Comparison of ENCODE assay signal across 2 cellular contexts in the genomic region with DNA sequence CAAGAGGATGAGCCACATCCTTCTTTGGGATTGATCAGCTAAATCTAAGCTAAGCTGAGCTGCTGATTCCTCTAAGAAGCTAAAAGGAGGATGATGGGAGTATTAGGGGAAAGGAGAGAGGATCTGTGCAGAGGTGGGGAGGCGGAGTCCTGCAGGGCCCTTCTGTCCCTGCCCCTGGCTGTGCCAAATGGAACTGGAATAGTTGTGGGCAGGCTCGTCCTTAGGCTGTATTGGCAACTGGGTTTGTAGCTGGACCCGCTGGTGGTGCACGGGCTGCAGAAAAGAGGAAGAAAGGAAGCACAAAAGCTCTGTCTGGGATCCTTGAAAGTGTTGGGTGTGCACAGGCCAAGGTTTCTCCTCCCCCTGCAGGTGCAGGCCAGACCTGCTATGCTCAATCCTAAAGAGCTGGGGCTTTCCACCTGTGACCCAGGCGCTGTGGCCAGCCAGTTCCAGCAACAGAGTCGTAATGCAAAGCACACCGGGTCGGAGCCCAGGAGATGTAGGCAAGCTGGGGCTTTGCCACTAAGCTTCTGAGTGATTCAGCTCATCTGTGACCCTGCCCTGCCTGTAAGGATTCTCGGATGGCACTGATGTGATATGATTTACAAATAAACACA.
TF ChIP-seq lines count a peak whose summit lies in the region.

No MANE protein-coding gene starts in this region.

TF ChIP-seq in SK-N-SH, 30 proteins besides CTCF, POLR2A, EP300 and RAD21:
- TF ChIP-seq FOXJ3 (CRISPR knock-in tag; IDR thresholded peaks at IDR 0.05): no peak
- TF ChIP-seq, protein P1, sequence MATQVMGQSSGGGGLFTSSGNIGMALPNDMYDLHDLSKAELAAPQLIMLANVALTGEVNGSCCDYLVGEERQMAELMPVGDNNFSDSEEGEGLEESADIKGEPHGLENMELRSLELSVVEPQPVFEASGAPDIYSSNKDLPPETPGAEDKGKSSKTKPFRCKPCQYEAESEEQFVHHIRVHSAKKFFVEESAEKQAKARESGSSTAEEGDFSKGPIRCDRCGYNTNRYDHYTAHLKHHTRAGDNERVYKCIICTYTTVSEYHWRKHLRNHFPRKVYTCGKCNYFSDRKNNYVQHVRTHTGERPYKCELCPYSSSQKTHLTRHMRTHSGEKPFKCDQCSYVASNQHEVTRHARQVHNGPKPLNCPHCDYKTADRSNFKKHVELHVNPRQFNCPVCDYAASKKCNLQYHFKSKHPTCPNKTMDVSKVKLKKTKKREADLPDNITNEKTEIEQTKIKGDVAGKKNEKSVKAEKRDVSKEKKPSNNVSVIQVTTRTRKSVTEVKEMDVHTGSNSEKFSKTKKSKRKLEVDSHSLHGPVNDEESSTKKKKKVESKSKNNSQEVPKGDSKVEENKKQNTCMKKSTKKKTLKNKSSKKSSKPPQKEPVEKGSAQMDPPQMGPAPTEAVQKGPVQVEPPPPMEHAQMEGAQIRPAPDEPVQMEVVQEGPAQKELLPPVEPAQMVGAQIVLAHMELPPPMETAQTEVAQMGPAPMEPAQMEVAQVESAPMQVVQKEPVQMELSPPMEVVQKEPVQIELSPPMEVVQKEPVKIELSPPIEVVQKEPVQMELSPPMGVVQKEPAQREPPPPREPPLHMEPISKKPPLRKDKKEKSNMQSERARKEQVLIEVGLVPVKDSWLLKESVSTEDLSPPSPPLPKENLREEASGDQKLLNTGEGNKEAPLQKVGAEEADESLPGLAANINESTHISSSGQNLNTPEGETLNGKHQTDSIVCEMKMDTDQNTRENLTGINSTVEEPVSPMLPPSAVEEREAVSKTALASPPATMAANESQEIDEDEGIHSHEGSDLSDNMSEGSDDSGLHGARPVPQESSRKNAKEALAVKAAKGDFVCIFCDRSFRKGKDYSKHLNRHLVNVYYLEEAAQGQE (IDR thresholded peaks at IDR 0.05; ENCODE audit: low read depth, low read length): no peak
- TF ChIP-seq NRF1 (IDR thresholded peaks at IDR 0.05; ENCODE audit: low read depth, low read length): no peak
- TF ChIP-seq MAX (IDR thresholded peaks at IDR 0.05; ENCODE audit: low read depth): no peak
- no peak for TF ChIP-seq SMC3 (IDR thresholded peaks at IDR 0.05; ENCODE audit: low read depth, low read length)
- no peak for TF ChIP-seq POLR2AphosphoS5 (IDR thresholded peaks at IDR 0.05; ENCODE audit: low read depth, low read length)
- TF ChIP-seq YY1 (IDR thresholded peaks at IDR 0.05; ENCODE audit: low read depth): no peak
- no peak for TF ChIP-seq EZH2phosphoT487 (IDR thresholded peaks at IDR 0.05; ENCODE audit: borderline replicate concordance, low read depth)
- no peak for TF ChIP-seq MXI1 (IDR thresholded peaks at IDR 0.05; ENCODE audit: low read depth, low read length)
TF ChIP-seq in SK-N-SH: peak in this region for 0.

TF ChIP-seq in SK-N-SH treated with all-trans-retinoic acid at 6 μM for 48 hours, 23 proteins besides CTCF, POLR2A, EP300 and RAD21:
- no peak for TF ChIP-seq SNAI2 (CRISPR knock-in tag; IDR thresholded peaks at IDR 0.05)
- TF ChIP-seq PPARA (CRISPR knock-in tag; IDR thresholded peaks at IDR 0.05; ENCODE audit: borderline replicate concordance): no peak
- no peak for TF ChIP-seq BACH2 (CRISPR knock-in tag; IDR thresholded peaks at IDR 0.05; ENCODE audit: borderline replicate concordance)
- no peak for TF ChIP-seq GLIS3 (CRISPR knock-in tag; IDR thresholded peaks at IDR 0.05)
- TF ChIP-seq ZFP3 (CRISPR knock-in tag; IDR thresholded peaks at IDR 0.05): no peak
- TF ChIP-seq, protein P2, sequence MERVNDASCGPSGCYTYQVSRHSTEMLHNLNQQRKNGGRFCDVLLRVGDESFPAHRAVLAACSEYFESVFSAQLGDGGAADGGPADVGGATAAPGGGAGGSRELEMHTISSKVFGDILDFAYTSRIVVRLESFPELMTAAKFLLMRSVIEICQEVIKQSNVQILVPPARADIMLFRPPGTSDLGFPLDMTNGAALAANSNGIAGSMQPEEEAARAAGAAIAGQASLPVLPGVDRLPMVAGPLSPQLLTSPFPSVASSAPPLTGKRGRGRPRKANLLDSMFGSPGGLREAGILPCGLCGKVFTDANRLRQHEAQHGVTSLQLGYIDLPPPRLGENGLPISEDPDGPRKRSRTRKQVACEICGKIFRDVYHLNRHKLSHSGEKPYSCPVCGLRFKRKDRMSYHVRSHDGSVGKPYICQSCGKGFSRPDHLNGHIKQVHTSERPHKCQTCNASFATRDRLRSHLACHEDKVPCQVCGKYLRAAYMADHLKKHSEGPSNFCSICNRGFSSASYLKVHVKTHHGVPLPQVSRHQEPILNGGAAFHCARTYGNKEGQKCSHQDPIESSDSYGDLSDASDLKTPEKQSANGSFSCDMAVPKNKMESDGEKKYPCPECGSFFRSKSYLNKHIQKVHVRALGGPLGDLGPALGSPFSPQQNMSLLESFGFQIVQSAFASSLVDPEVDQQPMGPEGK (CRISPR knock-in tag; IDR thresholded peaks at IDR 0.05; ENCODE audit: borderline replicate concordance): no peak
- TF ChIP-seq, protein P3, sequence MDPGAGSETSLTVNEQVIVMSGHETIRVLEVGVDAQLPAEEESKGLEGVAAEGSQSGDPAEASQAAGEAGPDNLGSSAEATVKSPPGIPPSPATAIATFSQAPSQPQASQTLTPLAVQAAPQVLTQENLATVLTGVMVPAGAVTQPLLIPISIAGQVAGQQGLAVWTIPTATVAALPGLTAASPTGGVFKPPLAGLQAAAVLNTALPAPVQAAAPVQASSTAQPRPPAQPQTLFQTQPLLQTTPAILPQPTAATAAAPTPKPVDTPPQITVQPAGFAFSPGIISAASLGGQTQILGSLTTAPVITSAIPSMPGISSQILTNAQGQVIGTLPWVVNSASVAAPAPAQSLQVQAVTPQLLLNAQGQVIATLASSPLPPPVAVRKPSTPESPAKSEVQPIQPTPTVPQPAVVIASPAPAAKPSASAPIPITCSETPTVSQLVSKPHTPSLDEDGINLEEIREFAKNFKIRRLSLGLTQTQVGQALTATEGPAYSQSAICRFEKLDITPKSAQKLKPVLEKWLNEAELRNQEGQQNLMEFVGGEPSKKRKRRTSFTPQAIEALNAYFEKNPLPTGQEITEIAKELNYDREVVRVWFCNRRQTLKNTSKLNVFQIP (CRISPR knock-in tag; IDR thresholded peaks at IDR 0.05; ENCODE audit: borderline replicate concordance, low read depth): no peak
- no peak for TF ChIP-seq ZC3H10 (CRISPR knock-in tag; IDR thresholded peaks at IDR 0.05)
